In the genomic region with DNA sequence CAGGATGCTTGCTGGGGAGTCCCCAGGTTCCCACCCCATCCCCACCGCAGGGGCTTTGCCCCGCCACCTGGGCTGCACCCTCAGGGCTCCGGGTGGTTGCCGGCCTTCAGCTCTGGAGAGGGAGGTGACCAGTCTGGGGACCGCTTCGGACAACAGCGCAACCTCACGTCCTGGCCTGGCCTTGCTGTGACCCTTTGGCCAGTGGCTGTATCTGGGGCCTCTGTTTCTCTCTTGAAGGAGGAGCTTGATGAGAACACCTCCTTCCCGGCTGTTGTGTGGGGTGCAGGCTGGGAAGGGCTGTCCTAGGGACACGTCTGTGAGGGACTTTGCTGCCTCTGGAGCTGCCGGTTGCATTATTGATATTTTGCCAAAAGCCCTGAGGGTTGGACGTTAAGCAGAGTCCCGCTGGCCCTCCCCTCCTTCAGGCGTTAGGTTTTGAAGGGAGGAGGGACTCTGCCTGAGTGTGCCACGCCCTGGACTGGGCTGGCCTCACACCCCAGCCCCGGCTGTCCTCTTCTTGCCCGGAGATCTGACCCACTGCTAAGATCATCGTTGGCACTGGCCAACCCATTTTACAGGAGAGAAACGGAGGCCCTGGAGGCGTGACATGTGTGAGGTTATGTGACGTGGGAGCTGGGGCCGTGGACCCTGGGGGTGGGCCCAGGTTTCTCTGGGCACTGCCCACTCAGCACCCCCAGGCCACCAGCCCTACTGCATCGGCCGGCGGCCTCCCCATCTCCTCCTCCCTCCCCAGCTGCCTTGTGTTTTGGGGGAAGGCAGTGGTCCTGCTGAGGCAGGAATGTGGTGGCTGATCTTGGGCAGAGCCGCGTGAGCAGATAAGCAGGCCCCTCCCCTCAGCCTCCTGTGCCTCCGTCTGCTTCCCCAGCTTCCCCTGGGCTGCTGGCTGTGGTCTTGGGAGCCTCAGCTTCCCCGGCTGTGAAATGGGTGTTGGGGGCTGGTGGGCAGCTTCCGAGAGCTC, we compare ENCODE assay signal across 11 cellular contexts. TPM values are rescaled to one million over a fixed set of nuclear protein-coding genes. Genes with fewer than 3 reads are reported as not detected.
DNase-seq lines count a peak whose midpoint lies in the region; ATAC-seq and TF ChIP-seq lines count a peak whose summit lies in the region.
"Had no signal": no experiment of that assay in that cellular context is flagged by ENCODE, and none has a peak within 500 bp of the region (broad histone marks: within the 10 kb centered on the region; RNA-seq: fewer than 3 reads in every experiment).

No MANE protein-coding gene starts in this region.

- no peak for DNase-seq in Right ventricle myocardium inferior (ENCODE audit: missing footprints)
- DNase-seq in left ventricle myocardium inferior: no peak
- DNase-seq in astrocyte of the hippocampus (ENCODE audit: low read depth, low spot score): peak; percentile 51
- DNase-seq in left lobe of liver (ENCODE audit: low spot score): no peak
- DNase-seq in NOMO-1 (lab: John Stamatoyannopoulos, UW; ENCODE audit: unreplicated experiment in 2 of 2): no peak
- no peak for DNase-seq in omental fat pad (ENCODE audit: low spot score)
- DNase-seq in NK-92 (lab: John Stamatoyannopoulos, UW; ENCODE audit: unreplicated experiment): no peak
- DNase-seq: anterior cingulate cortex, NCI-H526, T-helper 1 cell had no signal

- peak; percentile 46 for ATAC-seq in Right ventricle myocardium inferior
- ATAC-seq in left lobe of liver: peak; percentile 35
- ATAC-seq in omental fat pad (ENCODE audit: low FRiP score): no peak
- ATAC-seq in HG02852 (IDR thresholded peaks at IDR 0.05; ENCODE audit: unreplicated experiment): no peak

- intact Hi-C loops in Right ventricle myocardium inferior (cut with DNase I): no loop called here
- intact Hi-C loops in left ventricle myocardium inferior (cut with micrococcal nuclease): no loop called here

- H3K9me3 ChIP-seq in left ventricle myocardium inferior (replicated peaks): no peaks in the 10 kb centered on the region

- H3K4me3 ChIP-seq in left ventricle myocardium inferior: no peak overlapping the region

- no peak overlapping the region for H3K27ac ChIP-seq in left ventricle myocardium inferior (replicated peaks)

- no peaks in the 10 kb centered on the region for H3K36me3 ChIP-seq in left ventricle myocardium inferior

- H3K27me3 ChIP-seq in left ventricle myocardium inferior (ENCODE audit: low read depth): no peaks in the 10 kb centered on the region

- TF ChIP-seq CTCF in left ventricle myocardium inferior (IDR thresholded peaks at IDR 0.05; ENCODE audit: borderline replicate concordance): no peak
- no peak for TF ChIP-seq CTCF in omental fat pad (IDR thresholded peaks at IDR 0.05)

- peaks cover 22% of the 10 kb centered on the region for H3K4me1 ChIP-seq in left ventricle myocardium inferior

RNA-seq across cellular contexts. Expression of gene ZFPM1, which starts 8.5 kb away (rescaled TPM):
- total RNA-seq in Right ventricle myocardium inferior (4.1 TPM), left ventricle myocardium inferior (5.7 TPM), left lobe of liver (14.6 TPM), omental fat pad (1 to 10 TPM in 2 of 4 donors, under 1 TPM in 2; 0.50 to 4.0 (median 1.3) TPM)

Comparison
In these comparisons a context has a peak if more than half of its experiments do, and no peak if none do; other contexts are left out.
1. ATAC-seq: peak in Right ventricle myocardium inferior (single experiment) and left lobe of liver (single experiment); none in omental fat pad (single experiment) and HG02852 (single experiment).